In the genomic region with DNA sequence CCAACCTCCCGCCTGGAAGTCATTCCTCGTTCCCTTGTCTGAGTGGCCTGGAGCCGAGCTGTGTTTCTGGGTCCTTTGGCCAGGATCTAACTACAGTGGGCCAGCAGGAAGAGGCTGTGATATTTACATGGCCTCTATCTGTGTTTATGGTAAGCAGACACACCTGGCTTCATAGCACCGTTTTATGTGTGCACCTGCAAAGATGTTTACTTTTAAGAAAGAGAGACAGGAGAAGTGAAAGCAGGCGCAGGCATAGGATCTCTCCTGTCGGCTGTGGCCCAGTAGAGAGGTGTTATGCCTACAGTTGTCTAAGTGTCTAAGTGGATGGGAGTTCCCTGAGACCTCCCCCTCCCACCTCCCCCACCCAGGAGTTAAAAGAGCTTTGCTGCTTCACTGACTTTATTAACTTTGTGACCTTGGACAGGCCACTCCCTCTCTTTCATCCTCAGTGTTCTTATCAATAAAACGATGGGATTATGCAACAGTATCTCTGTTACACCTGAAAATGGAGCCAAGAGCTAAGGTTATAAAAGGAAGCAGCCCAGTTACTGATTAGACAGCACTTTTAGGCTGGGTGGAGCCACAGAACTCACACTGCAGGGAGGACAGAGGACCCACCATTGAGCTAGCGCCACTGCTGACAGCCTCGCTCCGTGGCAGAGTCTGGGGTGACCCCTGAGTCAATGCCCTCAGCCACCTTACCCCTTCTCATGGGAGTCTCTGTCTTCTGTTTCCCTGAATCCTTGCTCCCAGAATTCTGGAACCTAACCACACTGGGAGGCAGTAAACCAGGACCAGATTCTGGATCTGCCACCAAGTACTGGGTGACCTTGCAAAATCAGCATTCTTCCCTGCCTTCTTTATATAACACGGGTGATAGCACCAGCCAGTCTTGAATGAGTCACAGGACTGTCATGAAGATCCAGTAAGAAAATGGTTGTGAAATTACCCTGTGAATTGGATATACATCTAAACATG, we compare ENCODE assay signal across 8 cellular contexts.
DNase-seq lines count a peak whose midpoint lies in the region; ATAC-seq and TF ChIP-seq lines count a peak whose summit lies in the region.

No MANE protein-coding gene starts in this region.

- no peaks in the 10 kb centered on the region for H3K4me1 Mint-ChIP-seq in effector memory CD8-positive, alpha-beta T cell (ENCODE audit: low read depth in 2 of 2)

- no peak for TF ChIP-seq CTCF in fibroblast of mammary gland (conservative IDR thresholded peaks at IDR 0.05; ENCODE audit: control insufficient read depth, insufficient read depth, low read depth, low read length)

- H3K4me3 ChIP-seq in fibroblast of mammary gland (ENCODE audit: control insufficient read depth, low read depth, low read length), result no peak overlapping the region
- no peak overlapping the region for H3K4me3 ChIP-seq in skin epidermis

- peak overlapping the region in 19 of 21 experiments; percentile 12 to 82 (median 65) for H3K27ac ChIP-seq in skin epidermis

- H3K9me3 Mint-ChIP-seq in effector memory CD8-positive, alpha-beta T cell, result no peaks in the 10 kb centered on the region

- ATAC-seq in HG03103 (IDR thresholded peaks at IDR 0.05; ENCODE audit: low read depth, unreplicated experiment) (peak; percentile 54), HG03457 (IDR thresholded peaks at IDR 0.05; ENCODE audit: unreplicated experiment) (no peak)
- ATAC-seq in effector memory CD8-positive, alpha-beta T cell (replicated peaks), result no peak

- no peak overlapping the region for H3K27ac Mint-ChIP-seq in effector memory CD8-positive, alpha-beta T cell

- no peak overlapping the region for H3K4me3 Mint-ChIP-seq in effector memory CD8-positive, alpha-beta T cell

- peaks cover 44 to 50% of the 10 kb centered on the region in 2 donors for H3K27me3 Mint-ChIP-seq in effector memory CD8-positive, alpha-beta T cell

- DNase-seq in GM04503 (ENCODE audit: low read depth), result peak; percentile 51
- peak; percentile 96 for DNase-seq in NCI-H748 (lab: John Stamatoyannopoulos, UW; ENCODE audit: unreplicated experiment)
- DNase-seq in fibroblast of mammary gland (ENCODE audit: low read depth), result peak; percentile 83
- no peak for DNase-seq in effector memory CD8-positive, alpha-beta T cell
- DNase-seq in effector CD4-positive, alpha-beta T cell, result no peak

- H3K36me3 Mint-ChIP-seq in effector memory CD8-positive, alpha-beta T cell (ENCODE audit: insufficient read depth), result no peaks in the 10 kb centered on the region

Comparison
In these comparisons a context has a peak if more than half of its experiments do, and no peak if none do; other contexts are left out.
1. DNase-seq: peak in GM04503 (single experiment), NCI-H748 (single experiment) and fibroblast of mammary gland (single experiment); none in effector memory CD8-positive, alpha-beta T cell (0 of 3) and effector CD4-positive, alpha-beta T cell (single experiment).